39 cellular contexts compared by ENCODE assay signal in genomic region chr3:98717584-98717983, GRCh38. TPM values are rescaled to one million over a fixed set of nuclear protein-coding genes. Genes with fewer than 3 reads are reported as not detected.
"Had no signal": no experiment of that assay in that cellular context is flagged by ENCODE, and none has a peak within 500 bp of the region (broad histone marks: within the 10 kb centered on the region; RNA-seq: fewer than 3 reads in every experiment).

No MANE protein-coding gene starts in this region.

- DNase-seq: activated effector memory CD4-positive, alpha-beta T cell treated with anti-CD3 and anti-CD28 coated beads, Interleukin-2, amount 50 U/mL, for 16 hours; activated effector memory CD4-positive, alpha-beta T cell treated with Interleukin-2 at 50 U/mL for 16 hours; activated gamma-delta T cell; activated gamma-delta T cell treated with Interleukin-2 at 50 U/mL for 16 hours; activated naive CD4-positive, alpha-beta T cell; activated naive CD4-positive, alpha-beta T cell treated with anti-CD3 and anti-CD28 coated beads for 36 hours; activated naive CD4-positive, alpha-beta T cell treated with anti-CD3 and anti-CD28 coated beads, Interleukin-2, amount 10 ng/mL, durations not matched to agents 7 days and 5 days; activated naive CD4-positive, alpha-beta T cell treated with anti-CD3 and anti-CD28 coated beads, Interleukin-2, amount 50 U/mL, for 16 hours; activated naive CD4-positive, alpha-beta T cell treated with Interleukin-2 at 50 U/mL for 16 hours; activated naive CD8-positive, alpha-beta T cell treated with anti-CD3 and anti-CD28 coated beads for 36 hours; activated naive CD8-positive, alpha-beta T cell treated with anti-CD3 and anti-CD28 coated beads, Interleukin-2, amount 10 ng/mL, durations not matched to agents 7 days and 5 days; activated naive CD8-positive, alpha-beta T cell treated with anti-CD3 and anti-CD28 coated beads, Interleukin-2, amount 50 U/mL, for 24 hours; activated T-cell treated with anti-CD3 and anti-CD28 coated beads for 4 hours; activated T-cell treated with anti-CD3 and anti-CD28 coated beads, Interleukin-2, amount 50 U/mL, for 1 hour; activated T-cell treated with anti-CD3 and anti-CD28 coated beads, Interleukin-2, amount 50 U/mL, for 24 hours; activated T-cell treated with anti-CD3 and anti-CD28 coated beads, Interleukin-2, amount 50 U/mL, for 4 hours; activated T-cell treated with anti-CD3 and anti-CD28 coated beads, Interleukin-2, amount 50 U/mL, for 48 hours; activated T-cell treated with anti-CD3 and anti-CD28 coated beads, Interleukin-2, amount 50 U/mL, for 72 hours; adrenal gland; amniotic stem cell; amygdala; anterior cingulate cortex; aorta; body of pancreas; brain microvascular endothelial cell; caudate nucleus; central memory CD4-positive, alpha-beta T cell; cerebellar nuclear complex had no signal

- H3K36me3 ChIP-seq: adrenal gland, ascending aorta, brain microvascular endothelial cell, breast epithelium, cardiac muscle cell had no signal

- H3K36me3 Mint-ChIP-seq: activated naive CD4-positive, alpha-beta T cell treated with anti-CD3 and anti-CD28 coated beads, Interleukin-2, amount 10 ng/mL, durations not matched to agents 7 days and 5 days; activated naive CD4-positive, alpha-beta T cell treated with anti-CD3 and anti-CD28 coated beads, Interleukin-2, amount 50 U/mL, for 24 hours; activated naive CD4-positive, alpha-beta T cell treated with anti-CD3 and anti-CD28 coated beads, Interleukin-2, amount 50 U/mL, for 72 hours; activated naive CD8-positive, alpha-beta T cell; activated naive CD8-positive, alpha-beta T cell treated with anti-CD3 and anti-CD28 coated beads for 36 hours; activated naive CD8-positive, alpha-beta T cell treated with anti-CD3 and anti-CD28 coated beads, Interleukin-2, amount 10 ng/mL, durations not matched to agents 7 days and 5 days; brain had no signal

- H3K4me3 Mint-ChIP-seq: activated naive CD4-positive, alpha-beta T cell treated with anti-CD3 and anti-CD28 coated beads for 36 hours; activated naive CD4-positive, alpha-beta T cell treated with anti-CD3 and anti-CD28 coated beads, Interleukin-2, amount 10 ng/mL, durations not matched to agents 7 days and 5 days; activated naive CD4-positive, alpha-beta T cell treated with anti-CD3 and anti-CD28 coated beads, Interleukin-2, amount 50 U/mL, for 24 hours; activated naive CD8-positive, alpha-beta T cell; activated naive CD8-positive, alpha-beta T cell treated with anti-CD3 and anti-CD28 coated beads for 36 hours; activated naive CD8-positive, alpha-beta T cell treated with anti-CD3 and anti-CD28 coated beads, Interleukin-2, amount 10 ng/mL, durations not matched to agents 7 days and 5 days; activated naive CD8-positive, alpha-beta T cell treated with anti-CD3 and anti-CD28 coated beads, Interleukin-2, amount 50 U/mL, for 24 hours; activated T-cell treated with anti-CD3 and anti-CD28 coated beads, Interleukin-2, amount 50 U/mL, for 24 hours; activated T-cell treated with anti-CD3 and anti-CD28 coated beads, Interleukin-2, amount 50 U/mL, for 4 hours; activated T-cell treated with anti-CD3 and anti-CD28 coated beads, Interleukin-2, amount 50 U/mL, for 72 hours; activated T-helper 1 cell treated with anti-CD3 and anti-CD28 coated beads, Interleukin-12 subunit alpha, Interleukin-12 subunit beta, Interleukin-2, Interleukin-4 antibody, amounts not matched to agents 30 ng/mL and 10 ng/mL and 1 ng/mL, durations not matched to agents 14 hours and 24 hours and 36 hours; activated T-helper 17 cell treated with anti-CD3 and anti-CD28 coated beads, Interleukin-2, amount 50 U/mL, for 72 hours; brain; central memory CD8-positive, alpha-beta T cell had no signal

- H3K9me3 Mint-ChIP-seq: activated naive CD4-positive, alpha-beta T cell treated with anti-CD3 and anti-CD28 coated beads for 36 hours; activated naive CD4-positive, alpha-beta T cell treated with anti-CD3 and anti-CD28 coated beads, Interleukin-2, amount 10 ng/mL, durations not matched to agents 7 days and 5 days; activated naive CD4-positive, alpha-beta T cell treated with anti-CD3 and anti-CD28 coated beads, Interleukin-2, amount 50 U/mL, for 24 hours; activated naive CD4-positive, alpha-beta T cell treated with anti-CD3 and anti-CD28 coated beads, Interleukin-2, amount 50 U/mL, for 72 hours; activated naive CD8-positive, alpha-beta T cell treated with anti-CD3 and anti-CD28 coated beads for 36 hours; activated naive CD8-positive, alpha-beta T cell treated with anti-CD3 and anti-CD28 coated beads, Interleukin-2, amount 10 ng/mL, durations not matched to agents 7 days and 5 days; activated naive CD8-positive, alpha-beta T cell treated with anti-CD3 and anti-CD28 coated beads, Interleukin-2, amount 50 U/mL, for 24 hours; activated T-cell treated with anti-CD3 and anti-CD28 coated beads, Interleukin-2, amount 50 U/mL, for 24 hours; activated T-cell treated with anti-CD3 and anti-CD28 coated beads, Interleukin-2, amount 50 U/mL, for 4 hours; activated T-cell treated with anti-CD3 and anti-CD28 coated beads, Interleukin-2, amount 50 U/mL, for 72 hours; activated T-helper 1 cell treated with anti-CD3 and anti-CD28 coated beads, Interleukin-12 subunit alpha, Interleukin-12 subunit beta, Interleukin-2, Interleukin-4 antibody, amounts not matched to agents 30 ng/mL and 10 ng/mL and 1 ng/mL, durations not matched to agents 14 hours and 24 hours and 36 hours; activated T-helper 2 cell treated with anti-CD3 and anti-CD28 coated beads, Interferon-gamma antibody, Interleukin-2, Interleukin-4, amounts not matched to agents 10 μg/mL and 5 μg/mL and 100 μg/mL, durations not matched to agents 14 hours and 24 hours and 36 hours; brain; central memory CD8-positive, alpha-beta T cell had no signal

- H3K27ac Mint-ChIP-seq: activated naive CD4-positive, alpha-beta T cell treated with anti-CD3 and anti-CD28 coated beads for 36 hours; activated naive CD4-positive, alpha-beta T cell treated with anti-CD3 and anti-CD28 coated beads, Interleukin-2, amount 10 ng/mL, durations not matched to agents 7 days and 5 days; activated naive CD4-positive, alpha-beta T cell treated with anti-CD3 and anti-CD28 coated beads, Interleukin-2, amount 50 U/mL, for 24 hours; activated naive CD4-positive, alpha-beta T cell treated with anti-CD3 and anti-CD28 coated beads, Interleukin-2, amount 50 U/mL, for 72 hours; activated naive CD8-positive, alpha-beta T cell; activated naive CD8-positive, alpha-beta T cell treated with anti-CD3 and anti-CD28 coated beads for 36 hours; activated naive CD8-positive, alpha-beta T cell treated with anti-CD3 and anti-CD28 coated beads, Interleukin-2, amount 10 ng/mL, durations not matched to agents 7 days and 5 days; activated naive CD8-positive, alpha-beta T cell treated with anti-CD3 and anti-CD28 coated beads, Interleukin-2, amount 50 U/mL, for 24 hours; activated T-cell treated with anti-CD3 and anti-CD28 coated beads, Interleukin-2, amount 50 U/mL, for 24 hours; activated T-cell treated with anti-CD3 and anti-CD28 coated beads, Interleukin-2, amount 50 U/mL, for 72 hours; activated T-helper 1 cell treated with anti-CD3 and anti-CD28 coated beads, Interleukin-12 subunit alpha, Interleukin-12 subunit beta, Interleukin-2, Interleukin-4 antibody, amounts not matched to agents 30 ng/mL and 10 ng/mL and 1 ng/mL, durations not matched to agents 14 hours and 24 hours and 36 hours; activated T-helper 17 cell treated with anti-CD3 and anti-CD28 coated beads, Interleukin-2, amount 50 U/mL, for 72 hours; activated T-helper 2 cell treated with anti-CD3 and anti-CD28 coated beads, Interferon-gamma antibody, Interleukin-2, Interleukin-4, amounts not matched to agents 10 μg/mL and 5 μg/mL and 100 μg/mL, durations not matched to agents 14 hours and 24 hours and 36 hours; brain had no signal

- H3K27me3 ChIP-seq: adrenal gland, ascending aorta, body of pancreas, brain microvascular endothelial cell, breast epithelium, cardiac muscle cell had no signal

- H3K27ac ChIP-seq: adrenal gland, ascending aorta, body of pancreas, brain microvascular endothelial cell, breast epithelium, cardiac muscle cell had no signal

- H3K4me3 ChIP-seq: adrenal gland, ascending aorta, body of pancreas, breast epithelium, cardiac muscle cell had no signal

- H3K9me3 ChIP-seq: adrenal gland, ascending aorta, body of pancreas, breast epithelium had no signal

- H3K4me1 ChIP-seq: adrenal gland, ascending aorta, body of pancreas, breast epithelium had no signal

- H3K27me3 Mint-ChIP-seq: activated naive CD4-positive, alpha-beta T cell treated with anti-CD3 and anti-CD28 coated beads, Interleukin-2, amount 50 U/mL, for 24 hours; activated naive CD8-positive, alpha-beta T cell treated with anti-CD3 and anti-CD28 coated beads, Interleukin-2, amount 50 U/mL, for 24 hours; activated T-cell treated with anti-CD3 and anti-CD28 coated beads, Interleukin-2, amount 50 U/mL, for 24 hours; brain had no signal

- H3K4me1 Mint-ChIP-seq: activated naive CD4-positive, alpha-beta T cell treated with anti-CD3 and anti-CD28 coated beads, Interleukin-2, amount 10 ng/mL, durations not matched to agents 7 days and 5 days; activated naive CD4-positive, alpha-beta T cell treated with anti-CD3 and anti-CD28 coated beads, Interleukin-2, amount 50 U/mL, for 24 hours; activated naive CD8-positive, alpha-beta T cell treated with anti-CD3 and anti-CD28 coated beads for 36 hours; activated naive CD8-positive, alpha-beta T cell treated with anti-CD3 and anti-CD28 coated beads, Interleukin-2, amount 10 ng/mL, durations not matched to agents 7 days and 5 days; activated naive CD8-positive, alpha-beta T cell treated with anti-CD3 and anti-CD28 coated beads, Interleukin-2, amount 50 U/mL, for 24 hours; activated T-helper 17 cell treated with anti-CD3 and anti-CD28 coated beads, Interleukin-2, amount 50 U/mL, for 72 hours; brain; central memory CD8-positive, alpha-beta T cell had no signal

- ATAC-seq: activated naive CD4-positive, alpha-beta T cell treated with anti-CD3 and anti-CD28 coated beads, Interleukin-2, amount 50 U/mL, for 72 hours; activated naive CD8-positive, alpha-beta T cell treated with anti-CD3 and anti-CD28 coated beads, Interleukin-2, amount 50 U/mL, for 24 hours; activated T-cell treated with anti-CD3 and anti-CD28 coated beads, Interleukin-2, amount 50 U/mL, for 4 hours; activated T-cell treated with anti-CD3 and anti-CD28 coated beads, Interleukin-2, amount 50 U/mL, for 72 hours; activated T-helper 17 cell treated with anti-CD3 and anti-CD28 coated beads, Interleukin-2, amount 50 U/mL, for 72 hours; body of pancreas had no signal

RNA-seq across cellular contexts. Expression of gene ST3GAL6, which starts 45.6 kb away (rescaled TPM):
- total RNA-seq: activated naive CD4-positive, alpha-beta T cell treated with anti-CD3 and anti-CD28 coated beads for 36 hours; activated T-helper 17 cell treated with anti-CD3 and anti-CD28 coated beads, Interleukin-2, amount 50 U/mL, for 72 hours had no signal
